Comparison of ENCODE assay signal across 15 cellular contexts in genomic region chr1:114033961-114034360, GRCh38. TPM values are rescaled to one million over a fixed set of nuclear protein-coding genes. Genes with fewer than 3 reads are reported as not detected.
DNase-seq lines count a peak whose midpoint lies in the region; ATAC-seq, FAIRE-seq and TF ChIP-seq lines count a peak whose summit lies in the region.
"Had no signal": no experiment of that assay in that cellular context is flagged by ENCODE, and none has a peak within 500 bp of the region (broad histone marks: within the 10 kb centered on the region; RNA-seq: fewer than 3 reads in every experiment).

No MANE protein-coding gene starts in this region.

- H3K9me2 ChIP-seq in PC-9 (ENCODE audit: insufficient read depth) = no peaks in the 10 kb centered on the region

- ATAC-seq in GM19397 (IDR thresholded peaks at IDR 0.05; ENCODE audit: unreplicated experiment) (no peak), pancreas (no peak), right lobe of liver (no peak)

- 31 to 36% methylated on average over 2 of the region's 2 CpGs for WGBS in pancreas, 2 donors
- WGBS in right lobe of liver (ENCODE audit: insufficient coverage, low coverage, low lambda C conversion rate, missing lambda C conversion rate) = 30% methylated on average over 2 of the region's 2 CpGs

- peak; percentile 13 for DNase-seq in A172 (ENCODE audit: low spot score)
- DNase-seq in H7 = no peak
- DNase-seq in PC-9 = peak in 1 of 2 experiments; percentile 96
- no peak for DNase-seq in hippocampal formation (lab: John Stamatoyannopoulos, UW)
- DNase-seq in pancreas = no peak
- DNase-seq in right lobe of liver = no peak
- DNase-seq: DND-41, NCI-H1930, NCI-H774, SHP77 treated with DMSO at 0.1 percent for 48 hours had no signal

- peak overlapping the region; percentile 58 for H3K4me2 ChIP-seq in PC-9

- H3K36me3 ChIP-seq in H7 (replicated peaks; ENCODE audit: control insufficient read depth, insufficient read depth, low read length) = no peaks in the 10 kb centered on the region
- no peaks in the 10 kb centered on the region for H3K36me3 ChIP-seq in PC-9 (ENCODE audit: low read depth)
- H3K36me3 ChIP-seq in pancreas = no peaks in the 10 kb centered on the region
- H3K36me3 ChIP-seq in right lobe of liver = no peaks in the 10 kb centered on the region

- POLR2A ChIA-PET in PC-9 (lab: Charles Lee; ENCODE audit: unreplicated experiment) = interaction anchor here (0.7 kb wide), 1 partner anchor 401 kb away, joined by 8 read pairs; no protein-coding TSS in a partner anchor

- peak overlapping the region; percentile 69 for H3K27ac ChIP-seq in PC-9
- no peak overlapping the region for H3K27ac ChIP-seq in pancreas
- H3K27ac ChIP-seq in right lobe of liver = no peak overlapping the region

- BruUV-seq in PC-9 (replicated peaks; lab: Mats Ljungman, UMichigan) = no TSS peak

- intact Hi-C loops in PC-9 (cut with micrococcal nuclease; ENCODE audit: unreplicated experiment) = no loop called here
- intact Hi-C loops in pancreas (cut with DNase I) = no loop called here
- intact Hi-C loops in right lobe of liver (cut with DNase I) = no loop called here

- no peak overlapping the region for H2AFZ ChIP-seq in PC-9

- H3K27me3 ChIP-seq in H7 (ENCODE audit: control insufficient read depth, insufficient read depth, low read length) (no peaks in the 10 kb centered on the region), PC-9 (ENCODE audit: insufficient read depth, low read depth) (no peaks in the 10 kb centered on the region), pancreas (no peaks in the 10 kb centered on the region), right lobe of liver (no peaks in the 10 kb centered on the region)

- peaks cover 33% of the 10 kb centered on the region for H3F3A ChIP-seq in PC-9 (ENCODE audit: insufficient read depth, low read depth)

- H3K79me2 ChIP-seq in PC-9 (ENCODE audit: low read depth) = no peaks in the 10 kb centered on the region

- H3K4me1 ChIP-seq in PC-9 (replicated peaks; ENCODE audit: insufficient read depth) (peaks cover 55% of the 10 kb centered on the region), pancreas (no peaks in the 10 kb centered on the region), right lobe of liver (no peaks in the 10 kb centered on the region)

- no peaks in the 10 kb centered on the region for H4K20me1 ChIP-seq in PC-9 (ENCODE audit: insufficient read depth)

- TF ChIP-seq CTCF in PC-9 (conservative IDR thresholded peaks at IDR 0.05) (no peak), pancreas (IDR thresholded peaks at IDR 0.05) (no peak), right lobe of liver (IDR thresholded peaks at IDR 0.05) (no peak)

- FAIRE-seq in pancreas (lab: Jason Lieb, UNC) = no peak
- FAIRE-seq: D721Med, RCC 7860 had no signal

- CTCF ChIA-PET in PC-9 (lab: Charles Lee) = no interaction called here

- H3K9me3 ChIP-seq in PC-9 (ENCODE audit: insufficient read depth, low read depth) (no peaks in the 10 kb centered on the region), pancreas (no peaks in the 10 kb centered on the region), right lobe of liver (no peaks in the 10 kb centered on the region)

- H3K4me3 ChIP-seq in H7 (ENCODE audit: insufficient read depth, low read depth, low read length) (peak overlapping the region; percentile 60), PC-9 (no peak overlapping the region; the same call in 1 of the 2 replicates), iPS-11a (ENCODE audit: low read depth, low read length) (peak overlapping the region; percentile 40), pancreas (no peak overlapping the region), right lobe of liver (no peak overlapping the region)

- TF ChIP-seq POLR2A in right lobe of liver (IDR thresholded peaks at IDR 0.05) = no peak

RNA-seq across cellular contexts. Expression of gene OLFML3, which starts 54.7 kb away (rescaled TPM):
- total RNA-seq in A172 (2014; rRNA removed; shearing (Covaris generic)) = 26.8 and 31.2 TPM in 2 replicates
- 226 and 276 TPM in 2 replicates for total RNA-seq in H7 (2014; rRNA removed; shearing (Covaris generic))
- 0.45 and 0.52 TPM in 2 replicates for total RNA-seq in PC-9 (2021)
- total RNA-seq in pancreas = 10 to 100 TPM in 3 of 6 donors, 1 to 10 TPM in 3; 3.7 to 39.2 (median 11.0) TPM
- polyA plus RNA-seq in pancreas = 10 to 100 TPM in 1 of 2 donors, 1 to 10 TPM in 1; 9.1 to 11.3 TPM
- 10 to 100 TPM in 1 of 6 experiments, 1 to 10 TPM in 5; 1.8 to 13.8 (median 6.6) TPM for total RNA-seq in right lobe of liver
- polyA plus RNA-seq: CD4-positive, CD25-positive, alpha-beta regulatory T cell had no signal

Comparison
In these comparisons a context has a peak if more than half of its experiments do, and no peak if none do; other contexts are left out.
1. H3K4me3 ChIP-seq: peak in H7 (single experiment) and iPS-11a (single experiment); none in PC-9 (single experiment), pancreas (0 of 4) and right lobe of liver (0 of 3).